Comparison of ENCODE assay signal across 1 cellular context in the genomic region with DNA sequence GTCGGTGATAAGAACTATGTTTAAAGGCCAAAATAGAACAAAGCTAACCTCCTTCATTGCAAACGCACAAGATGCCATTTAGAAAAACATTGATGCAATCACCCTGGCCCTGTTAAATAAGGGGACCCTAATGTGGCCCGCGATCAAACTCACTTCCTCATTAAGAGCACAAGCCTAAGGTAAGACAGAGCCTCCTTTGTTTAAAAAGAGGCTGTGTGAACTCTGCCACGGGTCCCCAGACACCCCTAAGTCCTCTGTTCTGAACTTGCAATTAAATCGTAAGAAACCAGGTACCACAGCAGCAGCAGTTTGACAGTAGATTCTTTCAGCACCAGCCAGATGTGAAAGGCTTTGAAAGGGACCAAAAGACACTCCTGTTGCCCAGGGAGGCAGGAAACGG.
TF ChIP-seq lines count a peak whose summit lies in the region.

No MANE protein-coding gene starts in this region.

TF ChIP-seq in HCT116, 20 proteins besides CTCF, POLR2A, EP300 and RAD21 (continued from another document):
- TF ChIP-seq, protein P1, sequence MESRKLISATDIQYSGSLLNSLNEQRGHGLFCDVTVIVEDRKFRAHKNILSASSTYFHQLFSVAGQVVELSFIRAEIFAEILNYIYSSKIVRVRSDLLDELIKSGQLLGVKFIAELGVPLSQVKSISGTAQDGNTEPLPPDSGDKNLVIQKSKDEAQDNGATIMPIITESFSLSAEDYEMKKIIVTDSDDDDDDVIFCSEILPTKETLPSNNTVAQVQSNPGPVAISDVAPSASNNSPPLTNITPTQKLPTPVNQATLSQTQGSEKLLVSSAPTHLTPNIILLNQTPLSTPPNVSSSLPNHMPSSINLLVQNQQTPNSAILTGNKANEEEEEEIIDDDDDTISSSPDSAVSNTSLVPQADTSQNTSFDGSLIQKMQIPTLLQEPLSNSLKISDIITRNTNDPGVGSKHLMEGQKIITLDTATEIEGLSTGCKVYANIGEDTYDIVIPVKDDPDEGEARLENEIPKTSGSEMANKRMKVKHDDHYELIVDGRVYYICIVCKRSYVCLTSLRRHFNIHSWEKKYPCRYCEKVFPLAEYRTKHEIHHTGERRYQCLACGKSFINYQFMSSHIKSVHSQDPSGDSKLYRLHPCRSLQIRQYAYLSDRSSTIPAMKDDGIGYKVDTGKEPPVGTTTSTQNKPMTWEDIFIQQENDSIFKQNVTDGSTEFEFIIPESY (IDR thresholded peaks at IDR 0.05; ENCODE audit: extremely low read depth, insufficient replicate concordance, low read length) = no peak
- TF ChIP-seq JUND (IDR thresholded peaks at IDR 0.05) (no peak), EZH2phosphoT487 (IDR thresholded peaks at IDR 0.05; ENCODE audit: borderline replicate concordance) (no peak), FOSL1 (IDR thresholded peaks at IDR 0.05; ENCODE audit: low read depth) (no peak), SRF (IDR thresholded peaks at IDR 0.05; ENCODE audit: low read depth) (no peak), YY1 (IDR thresholded peaks at IDR 0.05; ENCODE audit: extremely low read depth, insufficient replicate concordance, low read depth, low read length) (no peak)
- TF ChIP-seq, protein P2, sequence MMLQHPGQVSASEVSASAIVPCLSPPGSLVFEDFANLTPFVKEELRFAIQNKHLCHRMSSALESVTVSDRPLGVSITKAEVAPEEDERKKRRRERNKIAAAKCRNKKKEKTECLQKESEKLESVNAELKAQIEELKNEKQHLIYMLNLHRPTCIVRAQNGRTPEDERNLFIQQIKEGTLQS (IDR thresholded peaks at IDR 0.05) = no peak
- TF ChIP-seq, protein P3, sequence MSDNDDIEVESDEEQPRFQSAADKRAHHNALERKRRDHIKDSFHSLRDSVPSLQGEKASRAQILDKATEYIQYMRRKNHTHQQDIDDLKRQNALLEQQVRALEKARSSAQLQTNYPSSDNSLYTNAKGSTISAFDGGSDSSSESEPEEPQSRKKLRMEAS (IDR thresholded peaks at IDR 0.05) = no peak
TF ChIP-seq in HCT116: peak in this region for 0.
